In genomic region chr9:126745574-126746411, GRCh38 we compare ENCODE assay signal across 1 cellular context.
TF ChIP-seq lines count a peak whose summit lies in the region.

No MANE protein-coding gene starts in this region.

TF ChIP-seq in HepG2, 621 proteins besides CTCF, POLR2A, EP300 and RAD21:
- no peak for TF ChIP-seq ZNF329 (CRISPR knock-in tag; IDR thresholded peaks at IDR 0.05; ENCODE audit: low read depth)
- TF ChIP-seq ZNF570 (CRISPR knock-in tag; IDR thresholded peaks at IDR 0.05; ENCODE audit: borderline replicate concordance) = no peak
- TF ChIP-seq ZNF232 (CRISPR knock-in tag; IDR thresholded peaks at IDR 0.05; ENCODE audit: borderline replicate concordance) = no peak
- TF ChIP-seq ZNF619 (CRISPR knock-in tag; IDR thresholded peaks at IDR 0.05) = no peak
- no peak for TF ChIP-seq PREB (CRISPR knock-in tag; IDR thresholded peaks at IDR 0.05)
- TF ChIP-seq ZNF75D (CRISPR knock-in tag; IDR thresholded peaks at IDR 0.05; ENCODE audit: borderline replicate concordance) = no peak
- TF ChIP-seq RNF2 (conservative IDR thresholded peaks at IDR 0.05; ENCODE audit: low read depth) = no peak
- no peak for TF ChIP-seq ZKSCAN5 (CRISPR knock-in tag; IDR thresholded peaks at IDR 0.05)
- TF ChIP-seq ZNF768 (CRISPR knock-in tag; IDR thresholded peaks at IDR 0.05) = no peak
